In genomic region chr13:27830010-27830409, GRCh38 we compare ENCODE assay signal across 2 cellular contexts.
TF ChIP-seq lines count a peak whose summit lies in the region.

No MANE protein-coding gene starts in this region.

TF ChIP-seq in IMR-90, 13 proteins besides CTCF, POLR2A, EP300 and RAD21:
- peak; percentile 74 for TF ChIP-seq SMC3 (IDR thresholded peaks at IDR 0.05; ENCODE audit: low read depth, low read length)
- no peak for TF ChIP-seq NFE2L2 (IDR thresholded peaks at IDR 0.05; ENCODE audit: low read depth, low read length)
- peak; percentile 35; the same call in 1 of the 2 replicates for TF ChIP-seq MAZ (IDR thresholded peaks at IDR 0.05; ENCODE audit: borderline replicate concordance, low read depth, low read length)
- no peak for TF ChIP-seq CHD1 (IDR thresholded peaks at IDR 0.05; ENCODE audit: low read depth, low read length)
- TF ChIP-seq CEBPB (IDR thresholded peaks at IDR 0.05; ENCODE audit: low read depth, low read length) = no peak
- TF ChIP-seq, protein P1, sequence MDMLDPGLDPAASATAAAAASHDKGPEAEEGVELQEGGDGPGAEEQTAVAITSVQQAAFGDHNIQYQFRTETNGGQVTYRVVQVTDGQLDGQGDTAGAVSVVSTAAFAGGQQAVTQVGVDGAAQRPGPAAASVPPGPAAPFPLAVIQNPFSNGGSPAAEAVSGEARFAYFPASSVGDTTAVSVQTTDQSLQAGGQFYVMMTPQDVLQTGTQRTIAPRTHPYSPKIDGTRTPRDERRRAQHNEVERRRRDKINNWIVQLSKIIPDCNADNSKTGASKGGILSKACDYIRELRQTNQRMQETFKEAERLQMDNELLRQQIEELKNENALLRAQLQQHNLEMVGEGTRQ (IDR thresholded peaks at IDR 0.05; ENCODE audit: low read depth, low read length) = no peak
TF ChIP-seq in IMR-90: peak in this region for 2.

TF ChIP-seq in K562, 482 proteins besides CTCF, POLR2A, EP300 and RAD21:
- TF ChIP-seq HIVEP1 (CRISPR knock-in tag; IDR thresholded peaks at IDR 0.05) (no peak), ZNF41 (CRISPR knock-in tag; conservative IDR thresholded peaks at IDR 0.05) (no peak), ZBTB5 (IDR thresholded peaks at IDR 0.05) (peak; percentile 94), ZNF586 (CRISPR knock-in tag; conservative IDR thresholded peaks at IDR 0.05) (no peak), RERE (CRISPR knock-in tag; IDR thresholded peaks at IDR 0.05; ENCODE audit: borderline replicate concordance) (no peak), L3MBTL2 (IDR thresholded peaks at IDR 0.05) (no peak), NFRKB (IDR thresholded peaks at IDR 0.05; ENCODE audit: low read depth) (no peak), ETS1 (conservative IDR thresholded peaks at IDR 0.05; ENCODE audit: control insufficient read depth, low read depth, low read length) (peak; percentile 64; the same call in 1 of the 2 replicates), MAFF (IDR thresholded peaks at IDR 0.05; ENCODE audit: low read length) (no peak), ZBTB7A (IDR thresholded peaks at IDR 0.05; ENCODE audit: borderline replicate concordance, control insufficient read depth, low read depth, low read length) (peak; percentile 34; the same call in 1 of the 2 replicates), HLTF (IDR thresholded peaks at IDR 0.05) (no peak), SMAD3 (CRISPR knock-in tag; conservative IDR thresholded peaks at IDR 0.05) (no peak), MAZ (CRISPR knock-in tag; conservative IDR thresholded peaks at IDR 0.05 in 1 of 2, IDR thresholded peaks at IDR 0.05 in 1 of 2) (peak; percentile 29 to 62; a peak in 1 of 4 replicates), MAFK (IDR thresholded peaks at IDR 0.05; ENCODE audit: low read length) (no peak), BACH1 (tag; IDR thresholded peaks at IDR 0.05) (no peak), PURB (CRISPR knock-in tag; IDR thresholded peaks at IDR 0.05; ENCODE audit: low read depth) (no peak), MCM5 (IDR thresholded peaks at IDR 0.05; ENCODE audit: low read depth) (no peak), DEAF1 (CRISPR knock-in tag; IDR thresholded peaks at IDR 0.05) (peak; percentile 35; the same call in 1 of the 2 replicates), DNMT1 (IDR thresholded peaks at IDR 0.05) (no peak), FOXJ2 (tag; IDR thresholded peaks at IDR 0.05) (no peak), MITF (IDR thresholded peaks at IDR 0.05) (no peak), HINFP (tag; conservative IDR thresholded peaks at IDR 0.05; ENCODE audit: low read depth) (peak; percentile 96), ZNF3 (CRISPR knock-in tag; IDR thresholded peaks at IDR 0.05) (no peak), MYC (IDR thresholded peaks at IDR 0.05; ENCODE audit: low read depth, low read length) (no peak), MYC (CRISPR knock-in tag; IDR thresholded peaks at IDR 0.05; ENCODE audit: borderline replicate concordance, low read depth) (no peak), RB1 (IDR thresholded peaks at IDR 0.05; ENCODE audit: low read depth) (peak; percentile 68; the same call in 1 of the 2 replicates), TGIF2 (CRISPR knock-in tag; IDR thresholded peaks at IDR 0.05) (no peak), SMC3 (conservative IDR thresholded peaks at IDR 0.05; ENCODE audit: insufficient read depth, low read depth, low read length) (peak; percentile 79), CBX3 (IDR thresholded peaks at IDR 0.05; ENCODE audit: borderline replicate concordance in 1 of 2, low read length in 2 of 2) (no peak), CREM (IDR thresholded peaks at IDR 0.05; ENCODE audit: low read depth) (no peak), CXXC5 (CRISPR knock-in tag; IDR thresholded peaks at IDR 0.05) (peak; percentile 38), CC2D1A (IDR thresholded peaks at IDR 0.05) (peak; percentile 79; the same call in 1 of the 2 replicates), ZNF121 (CRISPR knock-in tag; conservative IDR thresholded peaks at IDR 0.05) (no peak), RNF2 (IDR thresholded peaks at IDR 0.05) (no peak), KLF16 (IDR thresholded peaks at IDR 0.05) (peak; percentile 75), PTTG1 (tag; IDR thresholded peaks at IDR 0.05; ENCODE audit: low read depth) (no peak), MYBL2 (IDR thresholded peaks at IDR 0.05; ENCODE audit: low read depth) (no peak), MYBL2 (CRISPR knock-in tag; IDR thresholded peaks at IDR 0.05; ENCODE audit: borderline replicate concordance) (no peak), ESRRA (IDR thresholded peaks at IDR 0.05; ENCODE audit: borderline replicate concordance, low read depth) (no peak), RHOXF2B (CRISPR knock-in tag; conservative IDR thresholded peaks at IDR 0.05) (no peak), KAT8 (IDR thresholded peaks at IDR 0.05; ENCODE audit: low read depth) (no peak), GABPA (tag; conservative IDR thresholded peaks at IDR 0.05; ENCODE audit: low read depth) (no peak)
- TF ChIP-seq, protein P2, sequence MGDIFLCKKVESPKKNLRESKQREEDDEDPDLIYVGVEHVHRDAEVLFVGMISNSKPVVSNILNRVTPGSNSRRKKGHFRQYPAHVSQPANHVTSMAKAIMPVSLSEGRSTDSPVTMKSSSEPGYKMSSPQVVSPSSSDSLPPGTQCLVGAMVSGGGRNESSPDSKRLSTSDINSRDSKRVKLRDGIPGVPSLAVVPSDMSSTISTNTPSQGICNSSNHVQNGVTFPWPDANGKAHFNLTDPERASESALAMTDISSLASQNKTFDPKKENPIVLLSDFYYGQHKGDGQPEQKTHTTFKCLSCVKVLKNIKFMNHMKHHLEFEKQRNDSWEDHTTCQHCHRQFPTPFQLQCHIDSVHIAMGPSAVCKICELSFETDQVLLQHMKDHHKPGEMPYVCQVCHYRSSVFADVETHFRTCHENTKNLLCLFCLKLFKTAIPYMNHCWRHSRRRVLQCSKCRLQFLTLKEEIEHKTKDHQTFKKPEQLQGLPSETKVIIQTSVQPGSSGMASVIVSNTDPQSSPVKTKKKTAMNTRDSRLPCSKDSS (IDR thresholded peaks at IDR 0.05; ENCODE audit: low read depth, partially characterized antibody) = no peak
- TF ChIP-seq, protein P3, sequence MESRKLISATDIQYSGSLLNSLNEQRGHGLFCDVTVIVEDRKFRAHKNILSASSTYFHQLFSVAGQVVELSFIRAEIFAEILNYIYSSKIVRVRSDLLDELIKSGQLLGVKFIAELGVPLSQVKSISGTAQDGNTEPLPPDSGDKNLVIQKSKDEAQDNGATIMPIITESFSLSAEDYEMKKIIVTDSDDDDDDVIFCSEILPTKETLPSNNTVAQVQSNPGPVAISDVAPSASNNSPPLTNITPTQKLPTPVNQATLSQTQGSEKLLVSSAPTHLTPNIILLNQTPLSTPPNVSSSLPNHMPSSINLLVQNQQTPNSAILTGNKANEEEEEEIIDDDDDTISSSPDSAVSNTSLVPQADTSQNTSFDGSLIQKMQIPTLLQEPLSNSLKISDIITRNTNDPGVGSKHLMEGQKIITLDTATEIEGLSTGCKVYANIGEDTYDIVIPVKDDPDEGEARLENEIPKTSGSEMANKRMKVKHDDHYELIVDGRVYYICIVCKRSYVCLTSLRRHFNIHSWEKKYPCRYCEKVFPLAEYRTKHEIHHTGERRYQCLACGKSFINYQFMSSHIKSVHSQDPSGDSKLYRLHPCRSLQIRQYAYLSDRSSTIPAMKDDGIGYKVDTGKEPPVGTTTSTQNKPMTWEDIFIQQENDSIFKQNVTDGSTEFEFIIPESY (CRISPR knock-in tag; IDR thresholded peaks at IDR 0.05) = no peak
